ENCODE assay signal across 1 cellular context in the genomic region with DNA sequence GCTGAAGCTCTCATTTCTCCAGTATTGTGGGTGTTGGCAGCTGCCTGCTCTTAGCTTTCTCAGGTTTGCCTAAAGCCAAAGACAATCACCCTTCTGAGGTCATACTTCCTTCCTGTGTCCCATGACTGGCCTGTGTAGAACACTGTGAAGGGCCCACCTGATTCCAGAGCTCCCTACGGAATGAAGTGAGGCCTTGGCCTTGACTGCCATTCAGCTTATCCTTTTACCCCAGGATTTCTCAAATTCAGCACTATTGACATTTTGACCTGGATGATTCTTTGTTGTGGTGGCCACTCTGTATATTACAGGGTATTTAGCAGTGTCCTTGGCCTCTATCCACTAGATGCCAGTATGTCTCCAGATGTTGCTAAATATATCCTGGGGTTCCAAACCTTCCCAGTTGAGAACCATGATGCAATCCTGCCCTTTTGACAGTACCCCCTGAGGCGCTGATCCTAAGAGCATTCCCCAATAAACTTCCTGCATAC.
TF ChIP-seq lines count a peak whose summit lies in the region.

No MANE protein-coding gene starts in this region.

TF ChIP-seq in K562, 482 proteins besides CTCF, POLR2A, EP300 and RAD21 (continued from another document):
- TF ChIP-seq ZNF592 (IDR thresholded peaks at IDR 0.05) (no peak), DEAF1 (CRISPR knock-in tag; IDR thresholded peaks at IDR 0.05) (peak; percentile 49; the same call in 1 of the 2 replicates), PHB2 (IDR thresholded peaks at IDR 0.05; ENCODE audit: low read depth) (no peak), KAT8 (IDR thresholded peaks at IDR 0.05; ENCODE audit: low read depth) (no peak), MXI1 (IDR thresholded peaks at IDR 0.05; ENCODE audit: low read depth, low read length) (no peak)
- TF ChIP-seq, protein P1, sequence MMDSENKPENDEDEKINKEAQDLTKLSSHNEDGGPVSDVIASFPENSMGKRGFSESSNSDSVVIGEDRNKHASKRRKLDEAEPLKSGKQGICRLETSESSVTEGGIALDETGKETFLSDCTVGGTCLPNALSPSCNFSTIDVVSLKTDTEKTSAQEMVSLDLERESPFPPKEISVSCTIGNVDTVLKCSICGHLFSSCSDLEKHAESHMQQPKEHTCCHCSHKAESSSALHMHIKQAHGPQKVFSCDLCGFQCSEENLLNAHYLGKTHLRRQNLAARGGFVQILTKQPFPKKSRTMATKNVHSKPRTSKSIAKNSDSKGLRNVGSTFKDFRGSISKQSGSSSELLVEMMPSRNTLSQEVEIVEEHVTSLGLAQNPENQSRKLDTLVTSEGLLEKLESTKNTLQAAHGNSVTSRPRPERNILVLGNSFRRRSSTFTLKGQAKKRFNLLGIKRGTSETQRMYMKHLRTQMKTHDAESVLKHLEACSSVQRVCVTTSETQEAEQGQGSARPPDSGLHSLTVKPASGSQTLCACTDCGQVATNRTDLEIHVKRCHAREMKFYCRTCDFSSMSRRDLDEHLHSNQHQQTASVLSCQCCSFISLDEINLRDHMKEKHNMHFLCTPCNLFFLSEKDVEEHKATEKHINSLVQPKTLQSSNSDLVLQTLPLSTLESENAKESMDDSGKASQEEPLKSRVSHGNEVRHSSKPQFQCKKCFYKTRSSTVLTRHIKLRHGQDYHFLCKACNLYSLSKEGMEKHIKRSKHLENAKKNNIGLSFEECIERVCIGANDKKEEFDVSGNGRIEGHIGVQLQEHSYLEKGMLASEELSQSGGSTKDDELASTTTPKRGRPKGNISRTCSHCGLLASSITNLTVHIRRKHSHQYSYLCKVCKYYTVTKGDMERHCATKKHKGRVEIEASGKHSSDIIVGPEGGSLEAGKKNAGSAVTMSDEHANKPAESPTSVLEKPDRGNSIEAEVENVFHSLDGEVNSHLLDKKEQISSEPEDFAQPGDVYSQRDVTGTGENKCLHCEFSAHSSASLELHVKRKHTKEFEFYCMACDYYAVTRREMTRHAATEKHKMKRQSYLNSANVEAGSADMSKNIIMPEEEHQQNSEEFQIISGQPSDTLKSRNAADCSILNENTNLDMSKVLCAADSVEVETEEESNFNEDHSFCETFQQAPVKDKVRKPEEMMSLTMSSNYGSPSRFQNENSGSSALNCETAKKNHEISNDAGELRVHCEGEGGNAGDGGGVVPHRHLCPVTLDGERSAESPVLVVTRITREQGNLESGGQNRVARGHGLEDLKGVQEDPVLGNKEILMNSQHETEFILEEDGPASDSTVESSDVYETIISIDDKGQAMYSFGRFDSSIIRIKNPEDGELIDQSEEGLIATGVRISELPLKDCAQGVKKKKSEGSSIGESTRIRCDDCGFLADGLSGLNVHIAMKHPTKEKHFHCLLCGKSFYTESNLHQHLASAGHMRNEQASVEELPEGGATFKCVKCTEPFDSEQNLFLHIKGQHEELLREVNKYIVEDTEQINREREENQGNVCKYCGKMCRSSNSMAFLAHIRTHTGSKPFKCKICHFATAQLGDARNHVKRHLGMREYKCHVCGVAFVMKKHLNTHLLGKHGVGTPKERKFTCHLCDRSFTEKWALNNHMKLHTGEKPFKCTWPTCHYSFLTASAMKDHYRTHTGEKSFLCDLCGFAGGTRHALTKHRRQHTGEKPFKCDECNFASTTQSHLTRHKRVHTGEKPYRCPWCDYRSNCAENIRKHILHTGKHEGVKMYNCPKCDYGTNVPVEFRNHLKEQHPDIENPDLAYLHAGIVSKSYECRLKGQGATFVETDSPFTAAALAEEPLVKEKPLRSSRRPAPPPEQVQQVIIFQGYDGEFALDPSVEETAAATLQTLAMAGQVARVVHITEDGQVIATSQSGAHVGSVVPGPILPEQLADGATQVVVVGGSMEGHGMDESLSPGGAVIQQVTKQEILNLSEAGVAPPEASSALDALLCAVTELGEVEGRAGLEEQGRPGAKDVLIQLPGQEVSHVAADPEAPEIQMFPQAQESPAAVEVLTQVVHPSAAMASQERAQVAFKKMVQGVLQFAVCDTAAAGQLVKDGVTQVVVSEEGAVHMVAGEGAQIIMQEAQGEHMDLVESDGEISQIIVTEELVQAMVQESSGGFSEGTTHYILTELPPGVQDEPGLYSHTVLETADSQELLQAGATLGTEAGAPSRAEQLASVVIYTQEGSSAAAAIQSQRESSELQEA (IDR thresholded peaks at IDR 0.05; ENCODE audit: low read depth) = no peak
